Comparison of ENCODE assay signal across 7 cellular contexts in genomic region chr16:3187798-3188674, GRCh38. TPM values are rescaled to one million over a fixed set of nuclear protein-coding genes. Genes with fewer than 3 reads are reported as not detected.
DNase-seq lines count a peak whose midpoint lies in the region; TF ChIP-seq lines count a peak whose summit lies in the region.

Gene OR1F1 (plus strand): TSS chr16:3188204.

- no peak for TF ChIP-seq CTCF in GM13977 (IDR thresholded peaks at IDR 0.05; ENCODE audit: extremely low read depth, insufficient read depth, missing control alignments)
- no peak for TF ChIP-seq CTCF in fibroblast of villous mesenchyme (IDR thresholded peaks at IDR 0.05; ENCODE audit: insufficient read depth, low read depth, low read length)

- peak within 1 kb of the TSS; percentile 76 for H3K4me3 ChIP-seq in fibroblast of villous mesenchyme (ENCODE audit: low read depth, low read length)

- in situ Hi-C loops in GM13977 (cut with MboI; ENCODE audit: low pct_unique_long_range_greater_than_20kb, low sequenced_read_pairs, unreplicated experiment), result no loop called here

- peak; percentile 72 for DNase-seq in GM13977 (ENCODE audit: low spot score)
- peak; percentile 89 for DNase-seq in NCI-H226
- peak; percentile 81 for DNase-seq in activated T-cell treated with anti-CD3 and anti-CD28 coated beads for 48 hours (ENCODE audit: low read depth)
- peak; percentile 36 for DNase-seq in fibroblast of villous mesenchyme (ENCODE audit: low read depth)
- peak; percentile 90 for DNase-seq in stimulated activated CD4-positive, alpha-beta T cell treated with anti-CD3 and anti-CD28 coated beads, Interleukin-1b, Interleukin-23, amount 100 ng/mL, for 48 hours
- DNase-seq in superior temporal gyrus (ENCODE audit: extremely low spot score), result no peak
- DNase-seq in hippocampal formation (lab: John Stamatoyannopoulos, UW), result no peak

RNA-seq across cellular contexts. Expression of gene OR1F1, which starts in this region (rescaled TPM):
- under 0.01 and 0.43 TPM in 2 replicates for total RNA-seq in fibroblast of villous mesenchyme

Comparison
In these comparisons a context has a peak if more than half of its experiments do, and no peak if none do; other contexts are left out.
1. Peak in DNase-seq and H3K4me3 ChIP-seq in fibroblast of villous mesenchyme; RNA of the gene not detected or under 1 TPM.
2. DNase-seq: peak in GM13977 (single experiment), NCI-H226 (single experiment), activated T-cell treated with anti-CD3 and anti-CD28 coated beads for 48 hours (single experiment) and stimulated activated CD4-positive, alpha-beta T cell treated with anti-CD3 and anti-CD28 coated beads, Interleukin-1b, Interleukin-23, amount 100 ng/mL, for 48 hours (single experiment); none in superior temporal gyrus (single experiment) and hippocampal formation (0 of 2).